ENCODE assay signal across 17 cellular contexts in genomic region chr17:27514595-27515413, GRCh38. TPM values are rescaled to one million over a fixed set of nuclear protein-coding genes. Genes with fewer than 3 reads are reported as not detected.
DNase-seq lines count a peak whose midpoint lies in the region; ATAC-seq, FAIRE-seq and TF ChIP-seq lines count a peak whose summit lies in the region.
"Had no signal": no experiment of that assay in that cellular context is flagged by ENCODE, and none has a peak within 500 bp of the region (broad histone marks: within the 10 kb centered on the region; RNA-seq: fewer than 3 reads in every experiment).

No MANE protein-coding gene starts in this region.

- no peak overlapping the region for H3K9ac ChIP-seq in HUES48 (ENCODE audit: low read depth, low read length)
- no peak overlapping the region for H3K9ac ChIP-seq in keratinocyte (ENCODE audit: control insufficient read depth, extremely low read depth, insufficient read depth, low read length)

- ATAC-seq in HG03039 (IDR thresholded peaks at IDR 0.05; ENCODE audit: unreplicated experiment) (no peak), HG03432 (IDR thresholded peaks at IDR 0.05; ENCODE audit: unreplicated experiment) (no peak), heart right ventricle (no peak)
- ATAC-seq: CD8-positive, alpha-beta T cell had no signal

- H3K79me2 ChIP-seq in keratinocyte (ENCODE audit: control insufficient read depth, insufficient read depth, low read length), result no peaks in the 10 kb centered on the region

- TF ChIP-seq CTCF in keratinocyte (optimal IDR thresholded peaks at IDR 0.05 in 1 of 3, IDR thresholded peaks at IDR 0.05 in 1 of 3, conservative IDR thresholded peaks at IDR 0.05 in 1 of 3; ENCODE audit: extremely low read depth in 1 of 3, insufficient read depth in 2 of 3, low read length in 3 of 3) (no peak), heart right ventricle (IDR thresholded peaks at IDR 0.05) (no peak)

- no peak for FAIRE-seq in keratinocyte (lab: Jason Lieb, UNC)
- FAIRE-seq: RCC 7860 had no signal

- intact Hi-C loops in heart right ventricle (cut with DNase I), result no loop called here

- no peak for DNase-seq in caudate nucleus (lab: John Stamatoyannopoulos, UW)
- DNase-seq in keratinocyte (ENCODE audit: low read depth, low spot score), result no peak
- DNase-seq in HuH-7 (ENCODE audit: low spot score), result no peak
- no peak for DNase-seq in heart right ventricle
- DNase-seq: CD8-positive, alpha-beta T cell; DMS 273 treated with DMSO at 0.1 percent for 48 hours; H7; NCI-H1105 treated with DMSO at 0.1 percent for 48 hours; NCI-H2029; NCI-H510A; SHP77 had no signal

- no peaks in the 10 kb centered on the region for H3K9me3 ChIP-seq in HUES48 (ENCODE audit: control insufficient read depth, insufficient read depth, low read length)
- H3K9me3 ChIP-seq in keratinocyte (ENCODE audit: control insufficient read depth, low read depth, low read length), result no peaks in the 10 kb centered on the region
- H3K9me3 ChIP-seq in heart right ventricle, result no peaks in the 10 kb centered on the region

- peak overlapping the region; percentile 18 for H2AFZ ChIP-seq in keratinocyte (ENCODE audit: control insufficient read depth, low read length)

- no peaks in the 10 kb centered on the region for H3K9me1 ChIP-seq in keratinocyte (ENCODE audit: control insufficient read depth, extremely low read depth, insufficient read depth, low read length)

- dilution Hi-C loops in keratinocyte (cut with MboI; ENCODE audit: extremely low pct_ligation_motif_present, low sequenced_read_pairs), result no loop called here

- no peaks in the 10 kb centered on the region for H4K20me1 ChIP-seq in keratinocyte (ENCODE audit: control insufficient read depth, extremely low read depth, insufficient read depth, low read length)

- no peaks in the 10 kb centered on the region for H3K36me3 ChIP-seq in HUES48 (ENCODE audit: control insufficient read depth, insufficient read depth, low read length)
- no peaks in the 10 kb centered on the region for H3K36me3 ChIP-seq in keratinocyte (ENCODE audit: control insufficient read depth in 2 of 2, extremely low read depth in 1 of 2, insufficient read depth in 2 of 2, low read length in 2 of 2)
- no peaks in the 10 kb centered on the region for H3K36me3 ChIP-seq in heart right ventricle

- H3K4me3 ChIP-seq in HUES48 (ENCODE audit: low read depth, low read length) (no peak overlapping the region), keratinocyte (ENCODE audit: control insufficient read depth in 2 of 3, extremely low read depth in 1 of 3, insufficient read depth in 2 of 3, low read depth in 1 of 3, low read length in 3 of 3) (no peak overlapping the region), heart right ventricle (no peak overlapping the region)

- 89 to 93% methylated on average over 7 of the region's 7 CpGs for WGBS in heart right ventricle, 2 donors

- H3K4me2 ChIP-seq in keratinocyte (ENCODE audit: control insufficient read depth, extremely low read depth, insufficient read depth, low read depth, low read length), result peak overlapping the region; percentile 55

- H3K27ac ChIP-seq in HUES48 (ENCODE audit: low read depth, low read length) (peak overlapping the region; percentile 21), caudate nucleus (ENCODE audit: low read depth, low read length) (peak overlapping the region; percentile 90), keratinocyte (ENCODE audit: control insufficient read depth, insufficient read depth, low read length) (no peak overlapping the region), temporal lobe (ENCODE audit: low read depth, low read length) (peak overlapping the region; percentile 91), heart right ventricle (no peak overlapping the region)
- H3K27ac ChIP-seq: HL-60 had no signal

- H3K27me3 ChIP-seq in HUES48 (ENCODE audit: control insufficient read depth, insufficient read depth, low read length) (no peaks in the 10 kb centered on the region), keratinocyte (ENCODE audit: control insufficient read depth, extremely low read depth, insufficient read depth, low read length) (no peaks in the 10 kb centered on the region), heart right ventricle (no peaks in the 10 kb centered on the region)

- H3K4me1 ChIP-seq in HUES48 (ENCODE audit: control insufficient read depth, insufficient read depth, low read length), result peaks cover 75% of the 10 kb centered on the region
- peaks cover 18% of the 10 kb centered on the region for H3K4me1 ChIP-seq in keratinocyte (ENCODE audit: control insufficient read depth, extremely low read depth, insufficient read depth, low read length)
- peaks cover 0 to 19% (median 11%) of the 10 kb centered on the region in 9 donors for H3K4me1 ChIP-seq in heart right ventricle

RNA-seq across cellular contexts. Expression of gene KSR1, which starts 58.6 kb away (rescaled TPM):
- 0.97 to 1.8 TPM (median 1.3 TPM) in 3 replicates for polyA plus RNA-seq in keratinocyte
- polyA plus RNA-seq in keratinocyte (2011; ENCODE audit: low read depth), result 3.7 TPM
- 0.64 and 0.66 TPM in 2 replicates for polyA plus RNA-seq in keratinocyte (2011; cell fraction: cytosol; rRNA removed)
- polyA plus RNA-seq in keratinocyte (2011; cell fraction: nucleus; rRNA removed), result 3.4 and 5.1 TPM in 2 replicates
- 1.2 and 1.7 TPM in 2 replicates for polyA plus RNA-seq in keratinocyte (2012; ENCODE audit: low replicate concordance)
- 1.8 to 3.6 TPM (median 2.0 TPM) in 3 replicates for polyA minus RNA-seq in keratinocyte
- polyA minus RNA-seq in keratinocyte (2011; cell fraction: cytosol; rRNA and poly(A)+ RNA removed), result 1.2 TPM
- 3.6 and 6.8 TPM in 2 replicates for polyA minus RNA-seq in keratinocyte (2011; cell fraction: nucleus; rRNA and poly(A)+ RNA removed)
- 17.7 TPM for total RNA-seq in temporal lobe
- 10 to 100 TPM in 5 of 10 donors, 1 to 10 TPM in 5; 5.6 to 19.6 (median 8.6) TPM for total RNA-seq in heart right ventricle
- polyA plus RNA-seq in heart right ventricle, result 10 to 100 TPM in 1 of 2 donors, 1 to 10 TPM in 1; 6.0 to 10.1 TPM

Comparison
In these comparisons a context has a peak if more than half of its experiments do, and no peak if none do; other contexts are left out.
1. H3K27ac ChIP-seq: peak in HUES48 (single experiment), caudate nucleus (single experiment) and temporal lobe (single experiment); none in keratinocyte (single experiment) and heart right ventricle (0 of 10).